In genomic region chr16:65500919-65501318, GRCh38 we compare ENCODE assay signal across 24 cellular contexts.
"Had no signal": no experiment of that assay in that cellular context is flagged by ENCODE, and none has a peak within 500 bp of the region (broad histone marks: within the 10 kb centered on the region; RNA-seq: fewer than 3 reads in every experiment).

No MANE protein-coding gene starts in this region.

- H3K27ac Mint-ChIP-seq: dendritic cell treated with granulocyte-macrophage colony-stimulating factor and Interleukin-4, amounts not matched to agents 40 ng/mL and 50 ng/mL, for 4 days; endodermal cell; memory B cell; natural killer cell; progenitor cell of endocrine pancreas; stimulated activated memory B cell treated with anti-CD40 and anti-IgM and Interleukin-4, amounts not matched to agents 10 μg/mL and 1 μg/mL and 100 μg/mL, for 72 hours; type B pancreatic cell had no signal

- DNase-seq: colonic mucosa; effector CD8-positive, alpha-beta T cell; endodermal cell; erythroblast; foreskin keratinocyte; heart right ventricle; hippocampal formation; left colon; natural killer cell; occipital lobe; stimulated activated CD4-positive, alpha-beta T cell treated with anti-CD3 and anti-CD28 coated beads, Interleukin-4, amount 100 ng/mL, for 4 hours; stimulated activated naive CD8-positive, alpha-beta T cell treated with anti-CD3 and anti-CD28 coated beads, Interleukin-15, Interleukin-2, amounts not matched to agents 100 U/mL and 50 U/mL, for 24 hours; substantia nigra; testis; tibial artery had no signal

- H3K4me3 ChIP-seq: colonic mucosa, gastroesophageal sphincter, heart right ventricle, lung, testis, tibial artery had no signal

- H3K9me3 Mint-ChIP-seq: dendritic cell treated with granulocyte-macrophage colony-stimulating factor and Interleukin-4, amounts not matched to agents 40 ng/mL and 50 ng/mL, for 4 days; endodermal cell; type B pancreatic cell had no signal

- H3K79me2 ChIP-seq: parathyroid adenoma had no signal

- H3K27ac ChIP-seq: colonic mucosa, foreskin keratinocyte, gastroesophageal sphincter, heart right ventricle, parathyroid adenoma, testis, tibial artery had no signal

- H3K27me3 Mint-ChIP-seq: memory B cell; stimulated activated memory B cell treated with anti-CD40 and anti-IgM and Interleukin-4, amounts not matched to agents 10 μg/mL and 1 μg/mL and 100 μg/mL, for 72 hours had no signal

- H3K9ac ChIP-seq: parathyroid adenoma had no signal

- H3K4me1 ChIP-seq: colonic mucosa, foreskin keratinocyte, gastroesophageal sphincter, parathyroid adenoma, testis, tibial artery had no signal

- H3K36me3 ChIP-seq: colonic mucosa, gastroesophageal sphincter, heart right ventricle, tibial artery had no signal

- H3K27me3 ChIP-seq: colonic mucosa, foreskin keratinocyte, gastroesophageal sphincter, testis, tibial artery had no signal

- ATAC-seq: foreskin keratinocyte; gastroesophageal sphincter; left colon; natural killer cell; sciatic nerve; stimulated activated memory B cell treated with anti-CD40 and anti-IgM and Interleukin-4, amounts not matched to agents 10 μg/mL and 1 μg/mL and 100 μg/mL, for 72 hours; stimulated activated naive CD8-positive, alpha-beta T cell treated with anti-CD3 and anti-CD28 coated beads, Interleukin-15, Interleukin-2, amounts not matched to agents 100 U/mL and 50 U/mL, for 24 hours had no signal

- H3K4me1 Mint-ChIP-seq: memory B cell; natural killer cell; stimulated activated memory B cell treated with anti-CD40 and anti-IgM and Interleukin-4, amounts not matched to agents 10 μg/mL and 1 μg/mL and 100 μg/mL, for 72 hours had no signal

- H2AFZ ChIP-seq: parathyroid adenoma had no signal

- H3K4me3 Mint-ChIP-seq: dendritic cell treated with granulocyte-macrophage colony-stimulating factor and Interleukin-4, amounts not matched to agents 40 ng/mL and 50 ng/mL, for 4 days; endodermal cell; memory B cell; natural killer cell; stimulated activated memory B cell treated with anti-CD40 and anti-IgM and Interleukin-4, amounts not matched to agents 10 μg/mL and 1 μg/mL and 100 μg/mL, for 72 hours; type B pancreatic cell had no signal

- H3K9me3 ChIP-seq: colonic mucosa, gastroesophageal sphincter, heart right ventricle, testis, tibial artery had no signal

- H3K36me3 Mint-ChIP-seq: memory B cell; natural killer cell; stimulated activated memory B cell treated with anti-CD40 and anti-IgM and Interleukin-4, amounts not matched to agents 10 μg/mL and 1 μg/mL and 100 μg/mL, for 72 hours had no signal
